Comparison of ENCODE assay signal across 14 cellular contexts in genomic region chr9:131650254-131650653, GRCh38.
DNase-seq lines count a peak whose midpoint lies in the region; ATAC-seq and TF ChIP-seq lines count a peak whose summit lies in the region.
"Had no signal": no experiment of that assay in that cellular context is flagged by ENCODE, and none has a peak within 500 bp of the region (broad histone marks: within the 10 kb centered on the region; RNA-seq: fewer than 3 reads in every experiment).

No MANE protein-coding gene starts in this region.

- intact Hi-C loops in psoas muscle (cut with DNase I) = loop anchor here in 1 of 2 donors (5.0 kb wide), 1 partner anchor 43 kb away; no protein-coding TSS in a partner anchor

- H3K27ac ChIP-seq in RWPE2 (ENCODE audit: poor library complexity, severe bottlenecking) (peak overlapping the region; percentile 31), psoas muscle (peak overlapping the region; percentile 84), Peyer's patch (no peak overlapping the region)

- CTCF ChIA-PET in BJ (lab: Yijun Ruan, JAX) = interaction anchor here (0.8 to 1.7 kb wide), 5 partner anchors 9 to 89 kb away, joined by 3 to 7 read pairs (median 3); no protein-coding TSS in a partner anchor

- ATAC-seq in RWPE2 (ENCODE audit: low read depth) (peak; percentile 79), psoas muscle (peak; percentile 90 to 96 (median 92))
- ATAC-seq: body of pancreas had no signal

- TF ChIP-seq CTCF in BJ (IDR thresholded peaks at IDR 0.05; ENCODE audit: insufficient read depth, low read depth, low read length) (no peak), RWPE2 (IDR thresholded peaks at IDR 0.05; ENCODE audit: poor library complexity, severe bottlenecking) (no peak), fibroblast of villous mesenchyme (IDR thresholded peaks at IDR 0.05; ENCODE audit: insufficient read depth, low read depth, low read length) (no peak), psoas muscle (IDR thresholded peaks at IDR 0.05) (no peak), Peyer's patch (IDR thresholded peaks at IDR 0.05) (no peak)

- peaks cover 25% of the 10 kb centered on the region for H3K36me3 Mint-ChIP-seq in activated naive CD8-positive, alpha-beta T cell treated with anti-CD3 and anti-CD28 coated beads for 36 hours

- H3K4me1 Mint-ChIP-seq in activated naive CD8-positive, alpha-beta T cell treated with anti-CD3 and anti-CD28 coated beads for 36 hours = peaks cover 23% of the 10 kb centered on the region

- POLR2A ChIA-PET in BJ (lab: Charles Lee) = no interaction called here

- peak; percentile 76 for DNase-seq in BJ (ENCODE audit: low read depth)
- no peak for DNase-seq in RWPE2 (ENCODE audit: low spot score)
- DNase-seq in fibroblast of villous mesenchyme (ENCODE audit: low read depth) = peak; percentile 62
- peak; percentile 93 to 96 for DNase-seq in psoas muscle
- DNase-seq in activated naive CD8-positive, alpha-beta T cell treated with anti-CD3 and anti-CD28 coated beads for 36 hours = no peak
- DNase-seq in Peyer's patch = no peak
- DNase-seq in activated CD8-positive, alpha-beta memory T cell treated with anti-CD3 and anti-CD28 coated beads, Interleukin-2, amount 50 U/mL, for 4 hours = no peak
- no peak for DNase-seq in nucleus accumbens (lab: John Stamatoyannopoulos, UW)
- DNase-seq: activated CD4-positive, alpha-beta T cell treated with anti-CD3 and anti-CD28 coated beads, Interleukin-2, amount 50 U/mL, for 4 hours; DMS 273 treated with DMSO at 0.1 percent for 48 hours; NCI-H187 treated with DMSO at 0.1 percent for 48 hours had no signal

- no peak for TF ChIP-seq POLR2A in Peyer's patch (IDR thresholded peaks at IDR 0.05)

- no peak overlapping the region for H3K4me3 Mint-ChIP-seq in activated naive CD8-positive, alpha-beta T cell treated with anti-CD3 and anti-CD28 coated beads for 36 hours
- H3K4me3 Mint-ChIP-seq: neural crest cell had no signal

- no peaks in the 10 kb centered on the region for H3K9me3 Mint-ChIP-seq in activated naive CD8-positive, alpha-beta T cell treated with anti-CD3 and anti-CD28 coated beads for 36 hours
- H3K9me3 Mint-ChIP-seq: neural crest cell had no signal

- no peak overlapping the region for H3K4me3 ChIP-seq in BJ (ENCODE audit: low read depth, low read length)
- no peak overlapping the region for H3K4me3 ChIP-seq in RWPE2 (ENCODE audit: severe bottlenecking)
- no peak overlapping the region for H3K4me3 ChIP-seq in fibroblast of villous mesenchyme (ENCODE audit: low read depth, low read length)
- no peak overlapping the region for H3K4me3 ChIP-seq in psoas muscle
- H3K4me3 ChIP-seq in Peyer's patch = no peak overlapping the region
- H3K4me3 ChIP-seq: body of pancreas, HAP-1 had no signal

- WGBS in psoas muscle, 3 donors = 16 to 28% (median 23%) methylated on average over 4 of the region's 4 CpGs

- H3K27ac Mint-ChIP-seq in activated naive CD8-positive, alpha-beta T cell treated with anti-CD3 and anti-CD28 coated beads for 36 hours = no peak overlapping the region

- no peaks in the 10 kb centered on the region for H3K27me3 ChIP-seq in BJ (ENCODE audit: control insufficient read depth, insufficient read depth, low read length)
- no peaks in the 10 kb centered on the region for H3K27me3 ChIP-seq in RWPE2 (ENCODE audit: insufficient read depth, poor library complexity, severe bottlenecking)
- no peaks in the 10 kb centered on the region for H3K27me3 ChIP-seq in psoas muscle (ENCODE audit: insufficient read depth in 3 of 3, low read length in 2 of 3)
- H3K27me3 ChIP-seq in Peyer's patch = no peaks in the 10 kb centered on the region
- H3K27me3 ChIP-seq: body of pancreas had no signal

- H3K4me1 ChIP-seq in RWPE2 (ENCODE audit: insufficient read depth, poor library complexity, severe bottlenecking) (peaks cover 27% of the 10 kb centered on the region), psoas muscle (peaks cover 71% of the 10 kb centered on the region), Peyer's patch (peaks cover 2 to 12% (median 5%) of the 10 kb centered on the region in 4 donors)
- H3K4me1 ChIP-seq: HAP-1 had no signal

- H3K27me3 Mint-ChIP-seq in activated naive CD8-positive, alpha-beta T cell treated with anti-CD3 and anti-CD28 coated beads for 36 hours = no peaks in the 10 kb centered on the region

- H3K36me3 ChIP-seq in BJ (ENCODE audit: control insufficient read depth, insufficient read depth, low read length) = no peaks in the 10 kb centered on the region
- H3K36me3 ChIP-seq in RWPE2 (ENCODE audit: low read depth) = no peaks in the 10 kb centered on the region
- H3K36me3 ChIP-seq in psoas muscle (ENCODE audit: insufficient read depth in 1 of 2, low read depth in 1 of 2) = peaks cover 0 to 4% of the 10 kb centered on the region in 2 donors
- peaks cover 0 to 17% (median 0%) of the 10 kb centered on the region in 3 donors for H3K36me3 ChIP-seq in Peyer's patch
- H3K36me3 ChIP-seq: HAP-1 had no signal

- no peaks in the 10 kb centered on the region for H3K9me3 ChIP-seq in RWPE2 (ENCODE audit: severe bottlenecking)
- H3K9me3 ChIP-seq in psoas muscle = no peaks in the 10 kb centered on the region
- H3K9me3 ChIP-seq in Peyer's patch = no peaks in the 10 kb centered on the region
- H3K9me3 ChIP-seq: body of pancreas, HAP-1 had no signal

Comparison
In these comparisons a context has a peak if more than half of its experiments do, and no peak if none do; other contexts are left out.
1. DNase-seq: peak in BJ (single experiment), fibroblast of villous mesenchyme (single experiment) and psoas muscle (2 of 2); none in RWPE2 (single experiment), activated naive CD8-positive, alpha-beta T cell treated with anti-CD3 and anti-CD28 coated beads for 36 hours (single experiment), Peyer's patch (0 of 3), activated CD8-positive, alpha-beta memory T cell treated with anti-CD3 and anti-CD28 coated beads, Interleukin-2, amount 50 U/mL, for 4 hours (single experiment) and nucleus accumbens (0 of 56).
2. H3K27ac ChIP-seq: peak in RWPE2 (single experiment) and psoas muscle (single experiment); none in Peyer's patch (0 of 4).